In the genomic region with DNA sequence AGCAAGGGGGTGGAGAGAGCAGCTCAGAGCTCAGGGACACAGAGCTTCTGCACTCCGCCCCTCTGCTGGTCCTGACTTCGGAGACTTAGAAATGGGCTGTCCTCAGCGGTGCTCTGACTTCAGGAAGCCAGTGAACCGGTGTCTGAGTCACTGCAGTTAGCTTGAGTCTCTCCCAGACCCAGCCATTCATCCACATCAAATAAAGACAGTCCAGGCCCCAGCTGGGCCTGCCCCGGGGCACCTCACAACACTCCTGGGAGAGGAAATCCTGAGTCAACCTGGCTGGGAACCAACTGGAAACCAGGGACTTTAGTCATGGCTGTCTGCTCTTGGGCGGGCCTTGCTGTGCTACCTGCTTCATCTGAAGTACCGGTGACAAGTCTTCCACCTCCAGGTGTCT, we compare ENCODE assay signal across 8 cellular contexts. TPM values are rescaled to one million over a fixed set of nuclear protein-coding genes. Genes with fewer than 3 reads are reported as not detected.
DNase-seq lines count a peak whose midpoint lies in the region; ATAC-seq, FAIRE-seq and TF ChIP-seq lines count a peak whose summit lies in the region.

No MANE protein-coding gene starts in this region.

- H3K4me3 ChIP-seq in A673 (ENCODE audit: low read depth, low read length, poor library complexity, severe bottlenecking): no peak overlapping the region
- H3K4me3 ChIP-seq in cardiac fibroblast (replicated peaks in 1 of 2; ENCODE audit: low read depth in 2 of 2, low read length in 2 of 2): peak overlapping the region in 1 of 2 donors; percentile 5

- H3K9me3 ChIP-seq in A673 (ENCODE audit: low read depth, low read length, poor library complexity, severe bottlenecking): no peaks in the 10 kb centered on the region

- peaks cover 20% of the 10 kb centered on the region for H3K4me1 Mint-ChIP-seq in mesothelial cell of epicardium

- no peaks in the 10 kb centered on the region for H3K36me3 ChIP-seq in A673 (ENCODE audit: insufficient read depth, low read length, poor library complexity, severe bottlenecking)

- peaks cover 4% of the 10 kb centered on the region for H3K9me3 Mint-ChIP-seq in mesothelial cell of epicardium

- CTCF ChIA-PET in A673 (lab: Charles Lee): no interaction called here

- H3K4me3 Mint-ChIP-seq in mesothelial cell of epicardium: no peak overlapping the region

- POLR2A ChIA-PET in A673 (lab: Charles Lee; ENCODE audit: low non-redundant PET): no interaction called here

- peak overlapping the region; percentile 50 for H3K27ac Mint-ChIP-seq in mesothelial cell of epicardium

- intact Hi-C loops in A673 (cut with micrococcal nuclease; ENCODE audit: unreplicated experiment): loop anchor here (5.0 kb wide), 1 partner anchor 93 kb away; no protein-coding TSS in a partner anchor

- H3K36me3 Mint-ChIP-seq in mesothelial cell of epicardium: peaks cover 2% of the 10 kb centered on the region

- no peak overlapping the region for H3K27ac ChIP-seq in A673 (ENCODE audit: low read depth, low read length, poor library complexity, severe bottlenecking)

- no peaks in the 10 kb centered on the region for H3K27me3 ChIP-seq in A673 (replicated peaks; ENCODE audit: insufficient read depth, low read depth, low read length, poor library complexity)

- no peaks in the 10 kb centered on the region for H3K4me1 ChIP-seq in A673 (ENCODE audit: insufficient read depth, low read length, poor library complexity, severe bottlenecking)

- H3K27me3 Mint-ChIP-seq in mesothelial cell of epicardium (ENCODE audit: low read depth): no peaks in the 10 kb centered on the region

- FAIRE-seq in HTR-8/SVneo (lab: Jason Lieb, UNC): no peak

- DNase-seq in A673 (ENCODE audit: low spot score): peak; percentile 52
- peak; percentile 89 for DNase-seq in HTR-8/SVneo (ENCODE audit: insufficient read length, low spot score)
- DNase-seq in cardiac fibroblast (ENCODE audit: low read depth in 2 of 2): peak; percentile 83 to 99
- DNase-seq in mesothelial cell of epicardium (ENCODE audit: low spot score in 2 of 2, unreplicated experiment in 2 of 2): no peak
- no peak for DNase-seq in activated T-cell treated with anti-CD3 and anti-CD28 coated beads, Interleukin-2, amount 50 U/mL, for 1 hour
- no peak for DNase-seq in GF-D8 (lab: John Stamatoyannopoulos, UW)

- no peak for TF ChIP-seq CTCF in A673 (conservative IDR thresholded peaks at IDR 0.05; ENCODE audit: low read depth, low read length)
- TF ChIP-seq CTCF in cardiac fibroblast (IDR thresholded peaks at IDR 0.05; ENCODE audit: low read depth, low read length): no peak
- TF ChIP-seq CTCF in mesothelial cell of epicardium (IDR thresholded peaks at IDR 0.05; ENCODE audit: unreplicated experiment): no peak

- no TSS peak for BruUV-seq in A673 (replicated peaks; lab: Mats Ljungman, UMichigan)

- ATAC-seq in GM21526 (IDR thresholded peaks at IDR 0.05; ENCODE audit: low FRiP score, unreplicated experiment) (no peak), HG03025 (IDR thresholded peaks at IDR 0.05; ENCODE audit: low FRiP score, unreplicated experiment) (no peak)

RNA-seq across cellular contexts. Expression of a gene that starts 5.4 kb away (rescaled TPM):
- total RNA-seq in A673 (2021) (not detected in 2 replicates), mesothelial cell of epicardium (13.1 to 14.9 TPM (median 14.3 TPM) in 3 replicates)

Comparison
In these comparisons a context has a peak if more than half of its experiments do, and no peak if none do; other contexts are left out.
1. DNase-seq: peak in A673 (single experiment), HTR-8/SVneo (single experiment) and cardiac fibroblast (2 of 2); none in mesothelial cell of epicardium (0 of 2), activated T-cell treated with anti-CD3 and anti-CD28 coated beads, Interleukin-2, amount 50 U/mL, for 1 hour (single experiment) and GF-D8 (single experiment).
2. RNA of a gene that starts 5.4 kb away (total RNA-seq): 13.1 to 14.9 TPM in mesothelial cell of epicardium; not detected in A673; every median in the first group is over 10 times any median in the second.